ENCODE assay signal across 13 cellular contexts in genomic region chr2:232385660-232386489, GRCh38. TPM values are rescaled to one million over a fixed set of nuclear protein-coding genes. Genes with fewer than 3 reads are reported as not detected.
DNase-seq lines count a peak whose midpoint lies in the region; TF ChIP-seq lines count a peak whose summit lies in the region.
"Had no signal": no experiment of that assay in that cellular context is flagged by ENCODE, and none has a peak within 500 bp of the region (broad histone marks: within the 10 kb centered on the region; RNA-seq: fewer than 3 reads in every experiment).

No MANE protein-coding gene starts in this region.

- peak overlapping the region; percentile 68 for H3K4me3 Mint-ChIP-seq in type B pancreatic cell
- H3K4me3 Mint-ChIP-seq: dendritic cell treated with granulocyte-macrophage colony-stimulating factor and Interleukin-4, amounts not matched to agents 40 ng/mL and 50 ng/mL, for 4 days had no signal

- H3K4me1 Mint-ChIP-seq in type B pancreatic cell (ENCODE audit: unreplicated experiment), result peaks cover 14% of the 10 kb centered on the region

- H3K9me3 ChIP-seq in Peyer's patch, result no peaks in the 10 kb centered on the region
- H3K9me3 ChIP-seq in colonic mucosa, result no peaks in the 10 kb centered on the region
- H3K9me3 ChIP-seq: MG63 had no signal

- H3K27ac Mint-ChIP-seq in type B pancreatic cell, result peak overlapping the region; percentile 58
- H3K27ac Mint-ChIP-seq: dendritic cell treated with granulocyte-macrophage colony-stimulating factor and Interleukin-4, amounts not matched to agents 40 ng/mL and 50 ng/mL, for 4 days had no signal

- TF ChIP-seq POLR2A in Peyer's patch (IDR thresholded peaks at IDR 0.05), result no peak

- H3K27me3 Mint-ChIP-seq in type B pancreatic cell, result peaks cover 79% of the 10 kb centered on the region

- no peak overlapping the region for H3K9ac ChIP-seq in colonic mucosa (ENCODE audit: low read depth in 2 of 2, low read length in 2 of 2)

- peak; percentile 44 for DNase-seq in NCI-H82 (lab: John Stamatoyannopoulos, UW)
- no peak for DNase-seq in NCI-H82 treated with DMSO at 0.1 percent for 48 hours (lab: John Stamatoyannopoulos, UW; ENCODE audit: unreplicated experiment)
- peak; percentile 62 for DNase-seq in T1000 (lab: John Stamatoyannopoulos, UW)
- peak; percentile 79 for DNase-seq in hepatic stellate cell (ENCODE audit: low spot score)
- no peak for DNase-seq in type B pancreatic cell (ENCODE audit: extremely low spot score, unreplicated experiment)
- no peak for DNase-seq in D341Med (ENCODE audit: low spot score)
- no peak for DNase-seq in Peyer's patch
- no peak for DNase-seq in colonic mucosa
- DNase-seq: C1 segment of cervical spinal cord, MG63 had no signal

- H3K9me3 Mint-ChIP-seq in type B pancreatic cell, result no peaks in the 10 kb centered on the region

- intact Hi-C loops in colonic mucosa (cut with DNase I), result no loop called here

- H3K4me1 ChIP-seq in Peyer's patch (peaks cover 0 to 22% (median 0%) of the 10 kb centered on the region in 4 donors), colonic mucosa (no peaks in the 10 kb centered on the region)

- peak; percentile 6 for TF ChIP-seq CTCF in type B pancreatic cell (conservative IDR thresholded peaks at IDR 0.05)
- no peak for TF ChIP-seq CTCF in Peyer's patch (IDR thresholded peaks at IDR 0.05)
- no peak for TF ChIP-seq CTCF in colonic mucosa (IDR thresholded peaks at IDR 0.05)

- H3K4me3 ChIP-seq in Peyer's patch (peak overlapping the region in 2 of 4 donors; percentile 14 to 21), colonic mucosa (no peak overlapping the region)
- H3K4me3 ChIP-seq: MG63 had no signal

- H3K36me3 ChIP-seq in Peyer's patch (no peaks in the 10 kb centered on the region), colonic mucosa (no peaks in the 10 kb centered on the region)
- H3K36me3 ChIP-seq: MG63 had no signal

- peaks cover 3% of the 10 kb centered on the region for H3K36me3 Mint-ChIP-seq in type B pancreatic cell

- H3K27me3 ChIP-seq in Peyer's patch, result peaks cover 0 to 17% of the 10 kb centered on the region in 2 donors
- peaks cover 60% of the 10 kb centered on the region for H3K27me3 ChIP-seq in colonic mucosa

- peak overlapping the region in 2 of 4 donors; percentile 22 to 58 for H3K27ac ChIP-seq in Peyer's patch
- H3K27ac ChIP-seq in colonic mucosa, result no peak overlapping the region

RNA-seq across cellular contexts. Expression of gene ALPP, which starts 7.3 kb away (rescaled TPM):
- total RNA-seq in type B pancreatic cell (ENCODE audit: low replicate concordance) (0.27 and 1.5 TPM in 2 replicates), Peyer's patch (not detected), colonic mucosa (under 1 TPM; 0.11 to 0.37 TPM)
- total RNA-seq: lower leg skin, temporal lobe had no signal

RNA-seq across cellular contexts. Expression of gene ALPG, which starts 20.8 kb away (rescaled TPM):
- 0.14 and 0.88 TPM in 2 replicates for total RNA-seq in type B pancreatic cell (ENCODE audit: low replicate concordance)
- not detected for total RNA-seq in Peyer's patch
- 1 to 10 TPM; 1.7 to 3.3 TPM for total RNA-seq in colonic mucosa
- total RNA-seq: lower leg skin, temporal lobe had no signal

Comparison
In these comparisons a context has a peak if more than half of its experiments do, and no peak if none do; other contexts are left out.
1. DNase-seq: peak in NCI-H82 (single experiment), T1000 (single experiment) and hepatic stellate cell (single experiment); none in NCI-H82 treated with DMSO at 0.1 percent for 48 hours (single experiment), type B pancreatic cell (single experiment), D341Med (single experiment), Peyer's patch (0 of 3) and colonic mucosa (single experiment).